ENCODE assay signal across 25 cellular contexts in genomic region chr5:155189476-155189875, GRCh38.
"Had no signal": no experiment of that assay in that cellular context is flagged by ENCODE, and none has a peak within 500 bp of the region (broad histone marks: within the 10 kb centered on the region; RNA-seq: fewer than 3 reads in every experiment).

No MANE protein-coding gene starts in this region.

- H3K4me1 ChIP-seq: pancreas, right atrium auricular region, suprapubic skin, tibial artery had no signal

- H3K36me3 ChIP-seq: brain microvascular endothelial cell, heart left ventricle, left ventricle myocardium inferior, pancreas, right atrium auricular region, suprapubic skin, tibial artery had no signal

- H3K9me3 ChIP-seq: pancreas, tibial artery had no signal

- H3K27me3 ChIP-seq: brain microvascular endothelial cell, heart left ventricle, pancreas, right atrium auricular region, suprapubic skin, tibial artery had no signal

- H3K4me3 ChIP-seq: heart left ventricle, left ventricle myocardium inferior, lung, pancreas, right atrium auricular region, suprapubic skin, tibial artery had no signal

- H3K27ac ChIP-seq: brain microvascular endothelial cell, heart left ventricle, left ventricle myocardium inferior, pancreas, right atrium auricular region, suprapubic skin, tibial artery, VCaP had no signal

- ATAC-seq: activated CD4-positive, CD25-positive, alpha-beta regulatory T cell treated with anti-CD3 and anti-CD28 coated beads, Interleukin-2, amount 50 U/mL, for 24 hours; heart left ventricle; pancreas; stimulated activated naive B cell treated with anti-CD40 and anti-IgM and Interleukin-4, amounts not matched to agents 10 μg/mL and 1 μg/mL and 100 μg/mL, for 72 hours had no signal

- DNase-seq: activated CD4-positive, alpha-beta T cell treated with anti-CD3 and anti-CD28 coated beads for 48 hours; activated CD4-positive, alpha-beta T cell treated with anti-CD3 and anti-CD28 coated beads, Interleukin-2, amount 50 U/mL, for 48 hours; activated CD8-positive, alpha-beta memory T cell treated with anti-CD3 and anti-CD28 coated beads, Interleukin-2, amount 50 U/mL, for 4 hours; activated effector memory CD4-positive, alpha-beta T cell treated with anti-CD3 and anti-CD28 coated beads, Interleukin-2, amount 50 U/mL, for 16 hours; activated naive CD4-positive, alpha-beta T cell treated with anti-CD3 and anti-CD28 coated beads, Interleukin-2, amount 10 ng/mL, durations not matched to agents 7 days and 5 days; activated T-cell treated with anti-CD3 and anti-CD28 coated beads, Interleukin-2, amount 50 U/mL, for 1 hour; amniotic stem cell; brain microvascular endothelial cell; cortex of kidney; foreskin fibroblast; heart left ventricle; hypothalamus; left ventricle myocardium inferior; nucleus accumbens; pancreas; stimulated activated CD4-positive, alpha-beta T cell treated with anti-CD3 and anti-CD28 coated beads, Interleukin-15, amount 100 ng/mL, for 24 hours; stimulated activated CD4-positive, alpha-beta T cell treated with anti-CD3 and anti-CD28 coated beads, Interleukin-2, amount 100 ng/mL, for 24 hours; stimulated activated naive B cell treated with anti-CD40 and anti-IgM and Interleukin-4, amounts not matched to agents 10 μg/mL and 1 μg/mL and 100 μg/mL, for 72 hours; T-helper 9 cell; tibial artery had no signal
